Comparison of ENCODE assay signal across 8 cellular contexts in the genomic region with DNA sequence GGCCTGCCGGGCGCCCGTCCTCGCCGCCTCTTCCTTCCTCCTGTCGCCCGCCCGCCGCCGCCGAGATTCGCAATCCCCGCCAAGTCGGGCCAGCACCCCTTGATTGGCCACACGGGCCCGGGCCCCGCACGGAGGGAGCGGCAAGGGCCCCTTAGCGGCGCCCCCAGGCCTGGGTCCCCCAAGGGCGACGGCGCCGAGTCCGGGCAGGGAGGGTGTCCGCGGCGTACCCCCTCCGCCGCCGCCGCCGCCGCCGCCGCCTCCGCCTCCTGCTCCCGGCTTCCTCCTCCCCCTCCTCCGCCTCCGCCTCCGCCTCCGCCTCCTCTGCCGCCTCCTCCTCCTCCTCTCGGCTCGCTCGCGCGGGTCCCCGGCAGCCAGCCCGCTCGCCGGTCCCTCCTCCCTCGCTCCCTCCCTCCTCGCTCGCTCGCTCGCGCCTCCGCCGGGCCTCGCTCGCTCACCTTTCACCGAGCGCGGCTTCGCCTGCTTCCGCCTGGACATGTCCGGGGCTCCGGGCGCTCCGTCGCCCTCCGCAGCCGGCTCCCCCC. TPM values are rescaled to one million over a fixed set of nuclear protein-coding genes. Genes with fewer than 3 reads are reported as not detected.
A peak's percentile ranks its signal among the peaks of the same experiment; 100 is the strongest.
DNase-seq lines count a peak whose midpoint lies in the region; ATAC-seq and TF ChIP-seq lines count a peak whose summit lies in the region.

No MANE protein-coding gene starts in this region.

- H3K27me3 ChIP-seq in Peyer's patch, result no peaks in the 10 kb centered on the region
- peaks cover 0 to 40% of the 10 kb centered on the region in 2 donors for H3K27me3 ChIP-seq in tibial nerve

- H3K9me3 Mint-ChIP-seq in nephron progenitor cell, result no peaks in the 10 kb centered on the region

- H3K4me1 Mint-ChIP-seq in nephron progenitor cell, result peaks cover 53% of the 10 kb centered on the region

- no peaks in the 10 kb centered on the region for H3K36me3 Mint-ChIP-seq in nephron progenitor cell (ENCODE audit: low read depth)

- peak; percentile 74 for DNase-seq in AG20443 (ENCODE audit: low spot score)
- peak; percentile 78 for DNase-seq in HK-2 (ENCODE audit: unreplicated experiment)
- peak; percentile 40 to 94 (median 89) for DNase-seq in Peyer's patch
- DNase-seq in activated gamma-delta T cell treated with Interleukin-2 at 50 U/mL for 16 hours, result peak; percentile 58
- peak; percentile 66 to 89 for DNase-seq in foreskin fibroblast
- peak; percentile 89 for DNase-seq in nephron progenitor cell
- peak; percentile 69 to 70 for DNase-seq in tibial nerve (ENCODE audit: low spot score in 2 of 2)

- 0 to 1% methylated on average over 16 to 51 of the region's 75 CpGs for WGBS in tibial nerve, 2 donors

- peak in 1 of 2 donors; percentile 54 for TF ChIP-seq EP300 in tibial nerve (IDR thresholded peaks at IDR 0.05)

- H3K4me3 Mint-ChIP-seq in nephron progenitor cell, result peak overlapping the region; percentile 70

- H3K4me1 ChIP-seq in Peyer's patch, result peaks cover 0 to 59% (median 7%) of the 10 kb centered on the region in 4 donors
- H3K4me1 ChIP-seq in tibial nerve, result peaks cover 0 to 76% (median 21%) of the 10 kb centered on the region in 4 donors

- no peak for TF ChIP-seq CTCF in Peyer's patch (IDR thresholded peaks at IDR 0.05)
- TF ChIP-seq CTCF in foreskin fibroblast (IDR thresholded peaks at IDR 0.05; ENCODE audit: low read depth, low read length), result no peak
- TF ChIP-seq CTCF in nephron progenitor cell (IDR thresholded peaks at IDR 0.05), result no peak
- TF ChIP-seq CTCF in tibial nerve (IDR thresholded peaks at IDR 0.05), result no peak

- H3K4me3 ChIP-seq in Peyer's patch (peak overlapping the region; percentile 60 to 93 (median 78)), foreskin fibroblast (ENCODE audit: low read depth in 1 of 2, low read length in 2 of 2) (peak overlapping the region; percentile 49 to 51), tibial nerve (peak overlapping the region; percentile 57 to 77 (median 68))

- ATAC-seq in GM19397 (IDR thresholded peaks at IDR 0.05; ENCODE audit: unreplicated experiment), result peak; percentile 64

- H3K36me3 ChIP-seq in Peyer's patch (no peaks in the 10 kb centered on the region), tibial nerve (no peaks in the 10 kb centered on the region)

- H3K27me3 Mint-ChIP-seq in nephron progenitor cell (ENCODE audit: low read depth, poor library complexity), result no peaks in the 10 kb centered on the region

- no peak overlapping the region for H3K27ac Mint-ChIP-seq in nephron progenitor cell

- H3K27ac ChIP-seq in Peyer's patch (peak overlapping the region; percentile 72 to 93 (median 84)), tibial nerve (peak overlapping the region; percentile 84 to 95 (median 88))

- TF ChIP-seq POLR2A in Peyer's patch (IDR thresholded peaks at IDR 0.05), result peak; percentile 47 to 72
- TF ChIP-seq POLR2A in tibial nerve (IDR thresholded peaks at IDR 0.05), result peak; percentile 36 to 83

- no peaks in the 10 kb centered on the region for H3K9me3 ChIP-seq in Peyer's patch
- no peaks in the 10 kb centered on the region for H3K9me3 ChIP-seq in tibial nerve

RNA-seq across cellular contexts. Expression of a gene that starts 0.6 kb away (rescaled TPM):
- total RNA-seq in Peyer's patch (10 to 100 TPM in 1 of 4 donors, 1 to 10 TPM in 3; 1.4 to 20.6 (median 4.7) TPM), tibial nerve (10 to 100 TPM; 15.9 to 20.5 (median 18.5) TPM)

Comparison
In these comparisons a context has a peak if more than half of its experiments do, and no peak if none do; other contexts are left out.
1. Peak in every context shown above with its lines: DNase-seq, ATAC-seq, H3K4me3 ChIP-seq and H3K27ac ChIP-seq.